ENCODE assay signal across 1 cellular context in genomic region chr15:38030609-38031008, GRCh38.
TF ChIP-seq lines count a peak whose summit lies in the region.

No MANE protein-coding gene starts in this region.

TF ChIP-seq in IMR-90, 13 proteins besides CTCF, POLR2A, EP300 and RAD21 (continued from another document):
- no peak for TF ChIP-seq FOS (IDR thresholded peaks at IDR 0.05; ENCODE audit: low read depth, low read length)
- no peak for TF ChIP-seq BHLHE40 (IDR thresholded peaks at IDR 0.05; ENCODE audit: low read depth, low read length)
- TF ChIP-seq MAZ (IDR thresholded peaks at IDR 0.05; ENCODE audit: borderline replicate concordance, low read depth, low read length): no peak
- no peak for TF ChIP-seq MAFK (IDR thresholded peaks at IDR 0.05; ENCODE audit: low read depth, low read length)
